In the genomic region with DNA sequence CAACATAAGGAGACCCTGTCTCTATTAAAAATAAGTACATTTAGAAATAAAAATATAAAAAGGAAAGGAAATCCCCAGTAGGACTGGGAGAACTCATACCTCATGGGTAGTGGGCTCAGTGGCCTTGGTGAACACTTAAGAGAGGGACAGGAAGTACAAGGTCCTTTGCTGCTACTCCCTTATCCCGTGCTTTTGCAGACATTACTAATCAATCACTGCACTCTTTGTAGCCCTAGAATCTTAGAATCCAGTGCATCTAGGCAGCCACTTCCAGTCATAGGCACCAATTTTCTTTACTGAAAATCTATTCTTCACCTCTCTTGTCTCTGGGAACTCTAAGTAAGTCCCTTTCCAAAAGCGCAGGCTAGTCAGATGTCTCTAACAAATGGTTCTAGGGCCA, we compare ENCODE assay signal across 28 cellular contexts.
"Had no signal": no experiment of that assay in that cellular context is flagged by ENCODE, and none has a peak within 500 bp of the region (broad histone marks: within the 10 kb centered on the region; RNA-seq: fewer than 3 reads in every experiment).

No MANE protein-coding gene starts in this region.

- ATAC-seq: lower lobe of right lung; natural killer cell treated with Interleukin-12 subunit alpha and Interleukin-12 subunit beta and Interleukin-15 and Interleukin-18, amount 100 ng/mL, for 72 hours; stimulated activated naive B cell treated with anti-CD40 and anti-IgM and Interleukin-4, amounts not matched to agents 10 μg/mL and 1 μg/mL and 100 μg/mL, for 72 hours had no signal

- H3K4me1 Mint-ChIP-seq: neural crest cell had no signal

- H3K4me1 ChIP-seq: colonic mucosa had no signal

- H3K4me3 Mint-ChIP-seq: dendritic cell treated with granulocyte-macrophage colony-stimulating factor and Interleukin-4, amounts not matched to agents 40 ng/mL and 50 ng/mL, for 4 days; immature natural killer cell; natural killer cell treated with Interleukin-12 subunit alpha and Interleukin-12 subunit beta and Interleukin-15 and Interleukin-18, amount 100 ng/mL, for 72 hours; neural crest cell; stimulated activated naive B cell treated with anti-CD40 and anti-IgM and Interleukin-4, amounts not matched to agents 10 μg/mL and 1 μg/mL and 100 μg/mL, for 72 hours; stimulated activated naive CD8-positive, alpha-beta T cell treated with anti-CD3 and anti-CD28 coated beads, Interleukin-15, Interleukin-2, amounts not matched to agents 100 ng/mL and 50 ng/mL, for 24 hours had no signal

- H3K27me3 Mint-ChIP-seq: dendritic cell treated with granulocyte-macrophage colony-stimulating factor and Interleukin-4, amounts not matched to agents 40 ng/mL and 50 ng/mL, for 4 days; naive B cell; natural killer cell treated with Interleukin-12 subunit alpha and Interleukin-12 subunit beta and Interleukin-15 and Interleukin-18, amount 100 ng/mL, for 72 hours; progenitor cell of endocrine pancreas; stimulated activated naive B cell treated with anti-CD40 and anti-IgM and Interleukin-4, amounts not matched to agents 10 μg/mL and 1 μg/mL and 100 μg/mL, for 72 hours; stimulated activated naive CD8-positive, alpha-beta T cell treated with anti-CD3 and anti-CD28 coated beads, Interleukin-15, Interleukin-2, amounts not matched to agents 100 ng/mL and 50 ng/mL, for 24 hours had no signal

- DNase-seq: colonic mucosa; effector CD8-positive, alpha-beta T cell; erythroblast; esophagus squamous epithelium; immature natural killer cell; islet precursor cell; left ventricle myocardium superior; lower lobe of right lung; naive B cell; sigmoid colon; stimulated activated CD4-positive, alpha-beta T cell treated with anti-CD3 and anti-CD28 coated beads, Interleukin-15, amount 100 ng/mL, for 24 hours; stimulated activated CD4-positive, alpha-beta T cell treated with anti-CD3 and anti-CD28 coated beads, Interleukin-2, amount 100 ng/mL, for 48 hours; stimulated activated naive B cell treated with anti-CD40 and anti-IgM and Interleukin-4, amounts not matched to agents 10 μg/mL and 1 μg/mL and 100 μg/mL, for 72 hours; upper lobe of left lung had no signal

- H2AFZ ChIP-seq: parathyroid adenoma had no signal

- H3K27ac Mint-ChIP-seq: dendritic cell treated with granulocyte-macrophage colony-stimulating factor and Interleukin-4, amounts not matched to agents 40 ng/mL and 50 ng/mL, for 4 days; natural killer cell treated with Interleukin-12 subunit alpha and Interleukin-12 subunit beta and Interleukin-15 and Interleukin-18, amount 100 ng/mL, for 72 hours; progenitor cell of endocrine pancreas; stimulated activated naive CD8-positive, alpha-beta T cell treated with anti-CD3 and anti-CD28 coated beads, Interleukin-15, Interleukin-2, amounts not matched to agents 100 ng/mL and 50 ng/mL, for 24 hours had no signal

- H3K4me3 ChIP-seq: colonic mucosa, esophagus squamous epithelium, lower lobe of right lung, right atrium auricular region, sigmoid colon, skin epidermis, thoracic aorta, tibial nerve, upper lobe of left lung had no signal

- H3K9ac ChIP-seq: parathyroid adenoma had no signal

- H3K27ac ChIP-seq: colonic mucosa, lower lobe of right lung, neutrophil, parathyroid adenoma, sigmoid colon, thoracic aorta, tibial nerve, upper lobe of left lung had no signal

- H3K36me3 ChIP-seq: colonic mucosa, lower lobe of right lung, neutrophil, right atrium auricular region, sigmoid colon, thoracic aorta, upper lobe of left lung had no signal

- FAIRE-seq: endothelial cell of umbilical vein, frontal cortex, urothelium cell line had no signal

- H3K36me3 Mint-ChIP-seq: natural killer cell treated with Interleukin-12 subunit alpha and Interleukin-12 subunit beta and Interleukin-15 and Interleukin-18, amount 100 ng/mL, for 72 hours had no signal

- H3K9me3 Mint-ChIP-seq: dendritic cell treated with granulocyte-macrophage colony-stimulating factor and Interleukin-4, amounts not matched to agents 40 ng/mL and 50 ng/mL, for 4 days; natural killer cell treated with Interleukin-12 subunit alpha and Interleukin-12 subunit beta and Interleukin-15 and Interleukin-18, amount 100 ng/mL, for 72 hours; neural crest cell; stimulated activated naive B cell treated with anti-CD40 and anti-IgM and Interleukin-4, amounts not matched to agents 10 μg/mL and 1 μg/mL and 100 μg/mL, for 72 hours; stimulated activated naive CD8-positive, alpha-beta T cell treated with anti-CD3 and anti-CD28 coated beads, Interleukin-15, Interleukin-2, amounts not matched to agents 100 ng/mL and 50 ng/mL, for 24 hours had no signal

- H3K9me3 ChIP-seq: colonic mucosa, esophagus squamous epithelium, lower lobe of right lung, neutrophil, right atrium auricular region, sigmoid colon, thoracic aorta, tibial nerve, upper lobe of left lung had no signal

- H3K27me3 ChIP-seq: colonic mucosa, esophagus squamous epithelium, neutrophil, right atrium auricular region, sigmoid colon, tibial nerve, upper lobe of left lung had no signal
